Comparison of ENCODE assay signal across 22 cellular contexts in genomic region chr15:84143753-84144314, GRCh38.
DNase-seq lines count a peak whose midpoint lies in the region; ATAC-seq and TF ChIP-seq lines count a peak whose summit lies in the region.
"Had no signal": no experiment of that assay in that cellular context is flagged by ENCODE, and none has a peak within 500 bp of the region (broad histone marks: within the 10 kb centered on the region; RNA-seq: fewer than 3 reads in every experiment).

No MANE protein-coding gene starts in this region.

- WGBS in neuronal stem cell (ENCODE audit: extremely low coverage in 2 of 2, insufficient read length in 2 of 2, insufficient replicate concordance in 1 of 2), 2 donors: no CpG with 5 or more reads among the region's 5 CpGs

- no peak overlapping the region for H2BK12ac ChIP-seq in neuronal stem cell (ENCODE audit: low read length)

- H3F3A ChIP-seq in SU-DHL-6 (ENCODE audit: insufficient read depth): no peaks in the 10 kb centered on the region

- no peak overlapping the region for H3K18ac ChIP-seq in neuronal stem cell (ENCODE audit: low read length)

- H2AFZ ChIP-seq in SU-DHL-6 (ENCODE audit: low read depth, low read length, severe bottlenecking) (peak overlapping the region; percentile 97), neuronal stem cell (ENCODE audit: low read length) (no peak overlapping the region)

- H3K4me2 ChIP-seq in SU-DHL-6 (ENCODE audit: low read depth, low read length, poor library complexity, severe bottlenecking) (no peak overlapping the region), neuronal stem cell (ENCODE audit: insufficient read depth, low read length, poor library complexity, severe bottlenecking) (no peak overlapping the region)

- no peak overlapping the region for H3K27ac ChIP-seq in SU-DHL-6 (ENCODE audit: low read depth, low read length)
- no peak overlapping the region for H3K27ac ChIP-seq in neuronal stem cell (replicated peaks; ENCODE audit: low read length)
- H3K27ac ChIP-seq: ascending aorta had no signal

- H3K9me3 ChIP-seq in SU-DHL-6 (ENCODE audit: insufficient read depth, low read length) (no peaks in the 10 kb centered on the region), neuronal stem cell (replicated peaks in 1 of 2; ENCODE audit: control insufficient read depth in 2 of 2, insufficient read depth in 1 of 2, low read depth in 1 of 2, low read length in 2 of 2) (no peaks in the 10 kb centered on the region)
- H3K9me3 ChIP-seq: ascending aorta, heart left ventricle had no signal

- H3K79me1 ChIP-seq in neuronal stem cell (ENCODE audit: low read depth, low read length): no peaks in the 10 kb centered on the region

- no peaks in the 10 kb centered on the region for H3K9me3 Mint-ChIP-seq in activated CD4-positive, alpha-beta T cell treated with anti-CD3 and anti-CD28 coated beads for 36 hours (ENCODE audit: low read depth)
- H3K9me3 Mint-ChIP-seq: activated T-cell treated with anti-CD3 and anti-CD28 coated beads, Interleukin-2, amount 50 U/mL, for 24 hours; CD4-positive, CD25-positive, alpha-beta regulatory T cell; nephron had no signal

- DNase-seq in GM12865 (ENCODE audit: low read depth) (peak; percentile 67), neuronal stem cell (ENCODE audit: low spot score) (no peak), left ventricle myocardium superior (no peak)
- no peak for DNase-seq in activated CD4-positive, alpha-beta T cell treated with anti-CD3 and anti-CD28 coated beads for 36 hours
- DNase-seq: activated CD8-positive, alpha-beta T cell treated with anti-CD3 and anti-CD28 coated beads, Interleukin-2, amount 10 ng/mL, durations not matched to agents 7 days and 5 days; activated naive CD4-positive, alpha-beta T cell treated with anti-CD3 and anti-CD28 coated beads, Interleukin-2, amount 50 U/mL, for 16 hours; activated T-cell treated with anti-CD3 and anti-CD28 coated beads, Interleukin-2, amount 50 U/mL, for 24 hours; CD4-positive, CD25-positive, alpha-beta regulatory T cell; central memory CD4-positive, alpha-beta T cell; DMS53; dorsolateral prefrontal cortex; heart left ventricle; left colon; NCI-H1694 treated with DMSO at 0.1 percent for 48 hours; NCI-H69; T1000 had no signal

- H4K20me1 ChIP-seq in SU-DHL-6 (ENCODE audit: low read depth, low read length): no peaks in the 10 kb centered on the region

- H3K4ac ChIP-seq in neuronal stem cell (ENCODE audit: low read length): no peak overlapping the region

- intact Hi-C loops in left ventricle myocardium superior (cut with micrococcal nuclease): no loop called here
- intact Hi-C loops in activated CD4-positive, alpha-beta T cell treated with anti-CD3 and anti-CD28 coated beads for 36 hours (cut with DNase I, micrococcal nuclease): no loop called here

- H4K91ac ChIP-seq in neuronal stem cell (ENCODE audit: low read depth, low read length, poor library complexity): no peak overlapping the region

- H3K9ac ChIP-seq in SU-DHL-6 (ENCODE audit: low read length) (no peak overlapping the region), neuronal stem cell (ENCODE audit: low read depth, low read length, poor library complexity) (no peak overlapping the region)

- H3K23ac ChIP-seq in neuronal stem cell (ENCODE audit: low read depth, low read length, poor library complexity): no peak overlapping the region

- H3K79me2 ChIP-seq in SU-DHL-6 (ENCODE audit: insufficient read depth, low read length): no peaks in the 10 kb centered on the region

- H3K14ac ChIP-seq in neuronal stem cell (ENCODE audit: low read length): no peak overlapping the region

- peak; percentile 86 for ATAC-seq in GM19351 (IDR thresholded peaks at IDR 0.05; ENCODE audit: unreplicated experiment)
- ATAC-seq in HG02938 (IDR thresholded peaks at IDR 0.05; ENCODE audit: unreplicated experiment): peak; percentile 60
- no peak for ATAC-seq in GM19397 (IDR thresholded peaks at IDR 0.05; ENCODE audit: unreplicated experiment)
- no peak for ATAC-seq in left ventricle myocardium superior
- no peak for ATAC-seq in activated CD4-positive, alpha-beta T cell treated with anti-CD3 and anti-CD28 coated beads for 36 hours

- POLR2A ChIA-PET in activated CD4-positive, alpha-beta T cell treated with anti-CD3 and anti-CD28 coated beads for 36 hours (lab: Charles Lee): no interaction called here

- H3K9me2 ChIP-seq in SU-DHL-6 (replicated peaks; ENCODE audit: insufficient read depth, low read length): no peaks in the 10 kb centered on the region

- no peaks in the 10 kb centered on the region for H3K4me1 ChIP-seq in neuronal stem cell (ENCODE audit: control insufficient read depth in 2 of 2, insufficient read depth in 1 of 2, low read depth in 1 of 2, low read length in 2 of 2)
- H3K4me1 ChIP-seq: ascending aorta had no signal

- no peak overlapping the region for H3K4me3 ChIP-seq in GM12865 (ENCODE audit: low read depth, low read length)
- no peak overlapping the region for H3K4me3 ChIP-seq in SU-DHL-6 (ENCODE audit: insufficient read depth, low read length, poor library complexity, severe bottlenecking)
- no peak overlapping the region for H3K4me3 ChIP-seq in neuronal stem cell (ENCODE audit: low read length in 2 of 2)
- H3K4me3 ChIP-seq: ascending aorta, heart left ventricle had no signal

- CTCF ChIA-PET in activated CD4-positive, alpha-beta T cell treated with anti-CD3 and anti-CD28 coated beads for 36 hours (lab: Charles Lee): no interaction called here

- H3K4me3 Mint-ChIP-seq in activated CD4-positive, alpha-beta T cell treated with anti-CD3 and anti-CD28 coated beads for 36 hours: no peak overlapping the region
- H3K4me3 Mint-ChIP-seq: activated CD8-positive, alpha-beta T cell treated with anti-CD3 and anti-CD28 coated beads, Interleukin-2, amount 10 ng/mL, durations not matched to agents 7 days and 5 days; activated T-cell treated with anti-CD3 and anti-CD28 coated beads, Interleukin-2, amount 50 U/mL, for 24 hours; CD4-positive, CD25-positive, alpha-beta regulatory T cell had no signal

- H3K36me3 ChIP-seq in SU-DHL-6 (ENCODE audit: low read length): no peaks in the 10 kb centered on the region
- H3K36me3 ChIP-seq in neuronal stem cell (replicated peaks in 1 of 2; ENCODE audit: control insufficient read depth in 2 of 2, insufficient read depth in 2 of 2, low read length in 2 of 2): no peaks in the 10 kb centered on the region
- H3K36me3 ChIP-seq: ascending aorta, heart left ventricle had no signal

- peaks cover 6% of the 10 kb centered on the region for H3K4me1 Mint-ChIP-seq in activated CD4-positive, alpha-beta T cell treated with anti-CD3 and anti-CD28 coated beads for 36 hours

- no peak overlapping the region for H3K27ac Mint-ChIP-seq in activated CD4-positive, alpha-beta T cell treated with anti-CD3 and anti-CD28 coated beads for 36 hours
- H3K27ac Mint-ChIP-seq: activated CD8-positive, alpha-beta T cell treated with anti-CD3 and anti-CD28 coated beads, Interleukin-2, amount 10 ng/mL, durations not matched to agents 7 days and 5 days; CD4-positive, CD25-positive, alpha-beta regulatory T cell; nephron had no signal

- no peak overlapping the region for H4K8ac ChIP-seq in neuronal stem cell (ENCODE audit: low read depth, low read length)

- H3K27me3 ChIP-seq in SU-DHL-6 (ENCODE audit: low read length) (no peaks in the 10 kb centered on the region), neuronal stem cell (ENCODE audit: control insufficient read depth in 3 of 3, insufficient read depth in 3 of 3, low read depth in 1 of 3, low read length in 3 of 3) (no peaks in the 10 kb centered on the region)
- H3K27me3 ChIP-seq: ascending aorta, dorsolateral prefrontal cortex, heart left ventricle had no signal

- H2AK5ac ChIP-seq in neuronal stem cell (ENCODE audit: low read depth, low read length): no peak overlapping the region

- no peaks in the 10 kb centered on the region for H3K36me3 Mint-ChIP-seq in activated CD4-positive, alpha-beta T cell treated with anti-CD3 and anti-CD28 coated beads for 36 hours (ENCODE audit: low read depth)
- H3K36me3 Mint-ChIP-seq: CD4-positive, CD25-positive, alpha-beta regulatory T cell had no signal

- H3K27me3 Mint-ChIP-seq in activated CD4-positive, alpha-beta T cell treated with anti-CD3 and anti-CD28 coated beads for 36 hours: no peaks in the 10 kb centered on the region

- H2BK15ac ChIP-seq in neuronal stem cell (ENCODE audit: low read length): no peak overlapping the region

- no peak overlapping the region for H2BK5ac ChIP-seq in neuronal stem cell (ENCODE audit: low read length)

- TF ChIP-seq CTCF in GM12865 (IDR thresholded peaks at IDR 0.05; ENCODE audit: insufficient read depth, low read depth, low read length, missing control alignments) (no peak), SU-DHL-6 (IDR thresholded peaks at IDR 0.05; ENCODE audit: insufficient read depth, low read length, poor library complexity, severe bottlenecking) (no peak)

- no peak overlapping the region for H2BK120ac ChIP-seq in neuronal stem cell (ENCODE audit: low read depth, low read length)

Comparison
In these comparisons a context has a peak if more than half of its experiments do, and no peak if none do; other contexts are left out.
1. ATAC-seq: peak in GM19351 (single experiment) and HG02938 (single experiment); none in GM19397 (single experiment), left ventricle myocardium superior (single experiment) and activated CD4-positive, alpha-beta T cell treated with anti-CD3 and anti-CD28 coated beads for 36 hours (single experiment).